ENCODE assay signal across 9 cellular contexts in genomic region chr17:38926290-38927070, GRCh38. TPM values are rescaled to one million over a fixed set of nuclear protein-coding genes. Genes with fewer than 3 reads are reported as not detected.
DNase-seq lines count a peak whose midpoint lies in the region; ATAC-seq, FAIRE-seq and TF ChIP-seq lines count a peak whose summit lies in the region.
"Had no signal": no experiment of that assay in that cellular context is flagged by ENCODE, and none has a peak within 500 bp of the region (broad histone marks: within the 10 kb centered on the region; RNA-seq: fewer than 3 reads in every experiment).

No MANE protein-coding gene starts in this region.

- FAIRE-seq in GM18507 (lab: Jason Lieb, UNC) (peak; percentile 35), kidney (lab: Jason Lieb, UNC) (no peak)

- no peak for TF ChIP-seq POLR2A in GM18505 (IDR thresholded peaks at IDR 0.05; ENCODE audit: borderline replicate concordance, extremely low read depth, insufficient read depth, insufficient read length)

- H3K27me3 Mint-ChIP-seq in stimulated activated memory B cell treated with anti-CD40 and anti-IgM and Interleukin-4, amounts not matched to agents 10 μg/mL and 1 μg/mL and 100 μg/mL, for 72 hours, result no peaks in the 10 kb centered on the region

- no peak overlapping the region for H3K27ac ChIP-seq in kidney (ENCODE audit: low read depth in 2 of 2, low read length in 2 of 2)

- no peak overlapping the region for H3K4me3 Mint-ChIP-seq in stimulated activated memory B cell treated with anti-CD40 and anti-IgM and Interleukin-4, amounts not matched to agents 10 μg/mL and 1 μg/mL and 100 μg/mL, for 72 hours

- intact Hi-C loops in kidney (cut with DNase I), result no loop called here

- DNase-seq in GM18507 (ENCODE audit: extremely low spot score, insufficient read length, low read depth) (no peak), OCI-M2 (lab: John Stamatoyannopoulos, UW; ENCODE audit: unreplicated experiment) (peak; percentile 31), ecto neural progenitor cell (ENCODE audit: low spot score) (peak; percentile 26), kidney (no peak), GOT3 (lab: John Stamatoyannopoulos, UW) (no peak)

- H3K36me3 Mint-ChIP-seq in stimulated activated memory B cell treated with anti-CD40 and anti-IgM and Interleukin-4, amounts not matched to agents 10 μg/mL and 1 μg/mL and 100 μg/mL, for 72 hours, result peaks cover 5% of the 10 kb centered on the region

- H3K9me3 Mint-ChIP-seq in stimulated activated memory B cell treated with anti-CD40 and anti-IgM and Interleukin-4, amounts not matched to agents 10 μg/mL and 1 μg/mL and 100 μg/mL, for 72 hours, result no peaks in the 10 kb centered on the region

- H3K4me3 ChIP-seq in kidney (ENCODE audit: low read length in 2 of 2), result no peak overlapping the region
- H3K4me3 ChIP-seq: skin epidermis had no signal

- H3K4me1 Mint-ChIP-seq in stimulated activated memory B cell treated with anti-CD40 and anti-IgM and Interleukin-4, amounts not matched to agents 10 μg/mL and 1 μg/mL and 100 μg/mL, for 72 hours, result peaks cover 28% of the 10 kb centered on the region

- no peak overlapping the region for H3K9ac ChIP-seq in kidney (ENCODE audit: low read length in 2 of 2)

- H3K4me1 ChIP-seq in kidney (ENCODE audit: control insufficient read depth in 1 of 2, insufficient read depth in 1 of 2, low read depth in 1 of 2, low read length in 2 of 2), result peaks cover 3 to 6% of the 10 kb centered on the region in 2 donors

- ATAC-seq in stimulated activated memory B cell treated with anti-CD40 and anti-IgM and Interleukin-4, amounts not matched to agents 10 μg/mL and 1 μg/mL and 100 μg/mL, for 72 hours, result peak; percentile 83
- ATAC-seq in HG03097 (IDR thresholded peaks at IDR 0.05; ENCODE audit: low FRiP score, unreplicated experiment), result no peak
- ATAC-seq in GM18505 (IDR thresholded peaks at IDR 0.05; ENCODE audit: unreplicated experiment), result no peak

- H3K27ac Mint-ChIP-seq in stimulated activated memory B cell treated with anti-CD40 and anti-IgM and Interleukin-4, amounts not matched to agents 10 μg/mL and 1 μg/mL and 100 μg/mL, for 72 hours, result peak overlapping the region; percentile 23

- H3K36me3 ChIP-seq in kidney (ENCODE audit: control insufficient read depth in 1 of 2, insufficient read depth in 2 of 2, low read length in 2 of 2), result no peaks in the 10 kb centered on the region

- no peaks in the 10 kb centered on the region for H3K9me3 ChIP-seq in kidney (ENCODE audit: control insufficient read depth in 1 of 2, low read length in 2 of 2)

- no peak for TF ChIP-seq CTCF in kidney (IDR thresholded peaks at IDR 0.05; ENCODE audit: borderline replicate concordance, extremely low read depth, insufficient read depth)

RNA-seq across cellular contexts. Expression of gene FBXO47, which starts 40.7 kb away (rescaled TPM):
- total RNA-seq in kidney, result not detected
- not detected for polyA plus RNA-seq in kidney (ENCODE audit: insufficient read depth, low read depth, low replicate concordance)

RNA-seq across cellular contexts. Expression of gene LASP1, which starts 56.6 kb away (rescaled TPM):
- total RNA-seq in kidney, result 138 TPM
- 62.5 TPM for polyA plus RNA-seq in kidney (ENCODE audit: insufficient read depth, low read depth, low replicate concordance)

Comparison
In these comparisons a context has a peak if more than half of its experiments do, and no peak if none do; other contexts are left out.
1. DNase-seq: peak in OCI-M2 (single experiment) and ecto neural progenitor cell (single experiment); none in GM18507 (single experiment), kidney (single experiment) and GOT3 (single experiment).